In the genomic region with DNA sequence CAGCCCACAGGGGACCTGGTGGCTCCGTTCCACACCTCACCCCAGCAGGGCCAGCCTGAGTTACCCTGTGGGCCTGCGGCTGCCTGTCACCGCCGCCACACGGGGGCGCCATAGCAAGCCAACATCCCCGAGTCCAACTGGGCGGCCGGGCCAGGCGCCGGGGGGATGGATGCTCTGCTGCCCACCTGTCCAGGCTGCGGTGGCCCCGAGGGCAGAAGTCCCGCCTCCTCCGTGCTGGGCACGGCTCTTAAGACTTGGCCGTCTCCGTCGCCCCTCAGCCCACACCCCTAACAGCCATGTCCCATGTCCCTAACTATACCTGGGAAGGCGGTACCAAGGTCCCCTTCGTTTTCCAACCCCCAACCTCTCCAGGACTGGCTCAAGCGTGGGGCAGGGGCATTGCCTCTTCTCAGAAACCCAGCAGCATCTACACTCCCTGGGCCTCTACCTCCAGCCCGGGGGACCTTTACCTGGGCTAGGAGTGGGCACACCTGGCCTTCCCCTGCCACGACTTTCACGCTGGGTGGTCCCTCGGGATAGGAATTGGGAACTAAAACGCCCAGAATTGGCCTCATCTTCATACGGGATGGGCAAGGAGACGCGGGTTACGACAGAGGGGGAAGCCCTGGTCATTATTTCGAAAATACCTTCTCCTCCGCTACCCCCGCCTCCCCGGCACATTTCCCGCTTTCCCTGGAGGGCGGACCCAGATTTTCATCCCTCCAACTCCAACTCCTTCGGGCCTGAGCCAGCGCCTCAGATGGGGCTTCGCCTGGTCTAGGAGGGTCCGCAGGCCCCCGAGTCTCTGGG, we compare ENCODE assay signal across 8 cellular contexts. TPM values are rescaled to one million over a fixed set of nuclear protein-coding genes. Genes with fewer than 3 reads are reported as not detected.
A peak's percentile ranks its signal among the peaks of the same experiment; 100 is the strongest.
DNase-seq lines count a peak whose midpoint lies in the region; ATAC-seq and TF ChIP-seq lines count a peak whose summit lies in the region.

No MANE protein-coding gene starts in this region.

- 3% methylated on average over 7 of the region's 42 CpGs for WGBS in esophagus muscularis mucosa

- TF ChIP-seq CTCF in OCI-LY7 (conservative IDR thresholded peaks at IDR 0.05; ENCODE audit: low read length), result peak; percentile 97
- peak; percentile 81 to 97 (median 85) for TF ChIP-seq CTCF in esophagus muscularis mucosa (IDR thresholded peaks at IDR 0.05)

- POLR2A ChIA-PET in OCI-LY7 (lab: Charles Lee), result no interaction called here

- peak overlapping the region; percentile 89 for H3K27ac Mint-ChIP-seq in activated T-cell treated with anti-CD3 and anti-CD28 coated beads, Interleukin-2, amount 50 U/mL, for 24 hours

- H3K27ac ChIP-seq in OCI-LY7 (ENCODE audit: low read depth, low read length, poor library complexity, severe bottlenecking) (peak overlapping the region; percentile 60), esophagus muscularis mucosa (replicated peaks in 1 of 4) (peak overlapping the region; percentile 87 to 95 (median 92)), muscle layer of duodenum (ENCODE audit: low read length) (peak overlapping the region; percentile 72)

- CTCF ChIA-PET in OCI-LY7 (lab: Charles Lee; ENCODE audit: unreplicated experiment), result interaction anchor here (0.6 to 1.0 kb wide), 2 partner anchors 16 to 258 kb away, joined by 4 to 6 read pairs; no protein-coding TSS in a partner anchor

- peaks cover 6% of the 10 kb centered on the region for H3K9me3 Mint-ChIP-seq in activated T-cell treated with anti-CD3 and anti-CD28 coated beads, Interleukin-2, amount 50 U/mL, for 24 hours

- peak overlapping the region; percentile 86 for H2AFZ ChIP-seq in OCI-LY7 (ENCODE audit: low read length)

- intact Hi-C loops in OCI-LY7 (cut with micrococcal nuclease; ENCODE audit: unreplicated experiment), result loop anchor here (2.0 to 5.0 kb wide), 2 partner anchors 202 to 384 kb away; a partner anchor contains a TSS
- intact Hi-C loops in esophagus muscularis mucosa (cut with DNase I), result loop anchor here (2.0 kb wide), 1 partner anchor 202 kb away; no protein-coding TSS in a partner anchor

- H3K27me3 Mint-ChIP-seq in activated T-cell treated with anti-CD3 and anti-CD28 coated beads, Interleukin-2, amount 50 U/mL, for 24 hours, result peaks cover 18% of the 10 kb centered on the region

- no peaks in the 10 kb centered on the region for H3K36me3 ChIP-seq in OCI-LY7 (ENCODE audit: insufficient read depth, low read length)
- no peaks in the 10 kb centered on the region for H3K36me3 ChIP-seq in esophagus muscularis mucosa
- no peaks in the 10 kb centered on the region for H3K36me3 ChIP-seq in muscle layer of duodenum (ENCODE audit: control insufficient read depth in 1 of 2, insufficient read depth in 2 of 2, low read length in 2 of 2)

- TSS peak; percentile 96 for BruUV-seq in OCI-LY7 (replicated peaks; lab: Mats Ljungman, UMichigan)

- H3K4me3 ChIP-seq in OCI-LY7 (ENCODE audit: low read depth, low read length, poor library complexity, severe bottlenecking), result peak overlapping the region; percentile 89
- peak overlapping the region; percentile 71 to 89 (median 84) for H3K4me3 ChIP-seq in esophagus muscularis mucosa
- H3K4me3 ChIP-seq in muscle layer of duodenum (ENCODE audit: low read depth in 1 of 2, low read length in 2 of 2), result peak overlapping the region; percentile 73 to 96

- H3K4me3 Mint-ChIP-seq in activated T-cell treated with anti-CD3 and anti-CD28 coated beads, Interleukin-2, amount 50 U/mL, for 24 hours, result peak overlapping the region; percentile 87

- H3K9me3 ChIP-seq in OCI-LY7 (ENCODE audit: low read length), result peaks cover 6% of the 10 kb centered on the region
- peaks cover 0 to 12% (median 3%) of the 10 kb centered on the region in 4 donors for H3K9me3 ChIP-seq in esophagus muscularis mucosa
- peaks cover 0 to 8% of the 10 kb centered on the region in 2 donors for H3K9me3 ChIP-seq in muscle layer of duodenum (ENCODE audit: control insufficient read depth in 1 of 2, low read length in 2 of 2)

- H4K20me1 ChIP-seq in OCI-LY7 (ENCODE audit: insufficient read depth, low read length), result no peaks in the 10 kb centered on the region

- peak overlapping the region; percentile 87 for H3K4me2 ChIP-seq in OCI-LY7 (ENCODE audit: low read length)

- no peak for TF ChIP-seq EP300 in esophagus muscularis mucosa (IDR thresholded peaks at IDR 0.05)

- TF ChIP-seq POLR2A in esophagus muscularis mucosa (IDR thresholded peaks at IDR 0.05; ENCODE audit: low read depth), result no peak

- H3K79me2 ChIP-seq in OCI-LY7 (ENCODE audit: insufficient read depth, low read depth, low read length), result no peaks in the 10 kb centered on the region

- peaks cover 3% of the 10 kb centered on the region for H3K36me3 Mint-ChIP-seq in activated T-cell treated with anti-CD3 and anti-CD28 coated beads, Interleukin-2, amount 50 U/mL, for 24 hours (ENCODE audit: low read depth)

- peaks cover 38% of the 10 kb centered on the region for H3K4me1 ChIP-seq in OCI-LY7 (ENCODE audit: insufficient read depth, low read length, poor library complexity, severe bottlenecking)
- peaks cover 13 to 24% (median 17%) of the 10 kb centered on the region in 4 donors for H3K4me1 ChIP-seq in esophagus muscularis mucosa
- peaks cover 0 to 15% of the 10 kb centered on the region in 2 donors for H3K4me1 ChIP-seq in muscle layer of duodenum (ENCODE audit: control insufficient read depth in 1 of 2, insufficient read depth in 2 of 2, low read length in 2 of 2)

- peaks cover 9% of the 10 kb centered on the region for H3K4me1 Mint-ChIP-seq in activated T-cell treated with anti-CD3 and anti-CD28 coated beads, Interleukin-2, amount 50 U/mL, for 24 hours (ENCODE audit: low read depth)

- DNase-seq in AG20443 (ENCODE audit: low spot score), result peak; percentile 88
- DNase-seq in OCI-LY7 (ENCODE audit: low spot score), result peak; percentile 84
- DNase-seq in activated T-cell treated with anti-CD3 and anti-CD28 coated beads, Interleukin-2, amount 50 U/mL, for 24 hours, result peak; percentile 91
- peak; percentile 95 for DNase-seq in esophagus muscularis mucosa (ENCODE audit: extremely low spot score)
- DNase-seq in stimulated activated CD8-positive, alpha-beta memory T cell treated with anti-CD3 and anti-CD28 coated beads, Interleukin-4, amount 100 ng/mL, for 48 hours, result peak; percentile 91

- H3K9me2 ChIP-seq in OCI-LY7 (ENCODE audit: insufficient read depth, low read length), result no peaks in the 10 kb centered on the region

- peaks cover 0 to 11% (median 0%) of the 10 kb centered on the region in 4 donors for H3K27me3 ChIP-seq in esophagus muscularis mucosa
- H3K27me3 ChIP-seq in muscle layer of duodenum (ENCODE audit: low read depth, low read length), result no peaks in the 10 kb centered on the region

- peak; percentile 38 for ATAC-seq in GM18909 (IDR thresholded peaks at IDR 0.05; ENCODE audit: poor library complexity, unreplicated experiment)
- ATAC-seq in HG03571 (IDR thresholded peaks at IDR 0.05; ENCODE audit: unreplicated experiment), result peak; percentile 31

RNA-seq across cellular contexts. Expression of a gene that starts 1.1 kb away (rescaled TPM):
- total RNA-seq in OCI-LY7 (2014; rRNA removed; shearing (Covaris generic)), result 2.0 and 4.1 TPM in 2 replicates
- total RNA-seq in OCI-LY7 (2022) (10.8 and 11.0 TPM in 2 replicates), esophagus muscularis mucosa (1 to 10 TPM; 1.2 to 2.5 (median 1.9) TPM)

RNA-seq across cellular contexts. Expression of a gene that starts 38.1 kb away (rescaled TPM):
- total RNA-seq in OCI-LY7 (2014; rRNA removed; shearing (Covaris generic)), result 0.25 and 1.5 TPM in 2 replicates
- total RNA-seq in OCI-LY7 (2022) (0.61 and 0.72 TPM in 2 replicates), esophagus muscularis mucosa (1 to 10 TPM; 4.2 to 9.1 (median 5.9) TPM)

Comparison
In these comparisons a context has a peak if more than half of its experiments do, and no peak if none do; other contexts are left out.
1. Peak in every context shown above with its lines: DNase-seq, ATAC-seq, H3K4me3 ChIP-seq and H3K27ac ChIP-seq.